In genomic region chr18:10162340-10162739, GRCh38 we compare ENCODE assay signal across 32 cellular contexts.
A peak's percentile ranks its signal among the peaks of the same experiment; 100 is the strongest.
DNase-seq lines count a peak whose midpoint lies in the region; ATAC-seq and TF ChIP-seq lines count a peak whose summit lies in the region.
"Had no signal": no experiment of that assay in that cellular context is flagged by ENCODE, and none has a peak within 500 bp of the region (broad histone marks: within the 10 kb centered on the region; RNA-seq: fewer than 3 reads in every experiment).

No MANE protein-coding gene starts in this region.

- H2AK5ac ChIP-seq in IMR-90 (ENCODE audit: low read depth, low read length) = no peak overlapping the region

- no peaks in the 10 kb centered on the region for H3K9me3 Mint-ChIP-seq in chondrocyte (ENCODE audit: low read depth)
- H3K9me3 Mint-ChIP-seq: CD4-positive, alpha-beta T cell; CD4-positive, CD25-positive, alpha-beta regulatory T cell; CD8-positive, alpha-beta T cell had no signal

- H3K4me1 ChIP-seq in IMR-90 (ENCODE audit: control insufficient read depth, insufficient read depth, low read length) (no peaks in the 10 kb centered on the region), adipocyte (ENCODE audit: control insufficient read depth, insufficient read depth, low read length) (no peaks in the 10 kb centered on the region)
- H3K4me1 ChIP-seq: A549, BE2C, Caco-2 had no signal

- TF ChIP-seq RAD21 in IMR-90 (IDR thresholded peaks at IDR 0.05; ENCODE audit: low read length) = no peak

- H3K27ac ChIP-seq in IMR-90 (ENCODE audit: insufficient read depth, low read length) = no peak overlapping the region
- H3K27ac ChIP-seq: 22Rv1; A549; BLaER1; BLaER1 treated with 17β-estradiol and CSF1 and Interleukin-3, amounts not matched to agents 10 nM and 100 nM; C4-2B had no signal

- no peaks in the 10 kb centered on the region for H3K36me3 Mint-ChIP-seq in chondrocyte (ENCODE audit: low read depth)
- H3K36me3 Mint-ChIP-seq: CD14-positive monocyte; CD4-positive, alpha-beta memory T cell; CD4-positive, CD25-positive, alpha-beta regulatory T cell; CD8-positive, alpha-beta memory T cell; CD8-positive, alpha-beta T cell had no signal

- POLR2A ChIA-PET in IMR-90 (lab: Charles Lee; ENCODE audit: unreplicated experiment) = interaction anchor here (0.7 kb wide), 1 partner anchor 319 kb away, joined by 3 read pairs; no protein-coding TSS in a partner anchor

- H4K8ac ChIP-seq in IMR-90 (ENCODE audit: low read depth in 2 of 2, low read length in 2 of 2) = no peak overlapping the region

- H3K4me3 ChIP-seq in IMR-90 (ENCODE audit: insufficient read depth, low read depth, low read length) = no peak overlapping the region
- no peak overlapping the region for H3K4me3 ChIP-seq in adipocyte (ENCODE audit: low read length)
- H3K4me3 ChIP-seq: A549; BLaER1; BLaER1 treated with 17β-estradiol and CSF1 and Interleukin-3, amounts not matched to agents 10 nM and 100 nM had no signal

- ATAC-seq in IMR-90 (ENCODE audit: low read depth) (peak; percentile 51; the same call in 1 of the 2 replicates), sciatic nerve (peak; percentile 57), GM18505 (IDR thresholded peaks at IDR 0.05; ENCODE audit: unreplicated experiment) (no peak)
- ATAC-seq: A549; CD8-positive, alpha-beta T cell had no signal

- H3K14ac ChIP-seq in IMR-90 (replicated peaks; ENCODE audit: low read depth, low read length) = no peak overlapping the region

- H3K23ac ChIP-seq in IMR-90 (ENCODE audit: low read depth, low read length) = no peak overlapping the region

- no peak overlapping the region for H2BK120ac ChIP-seq in IMR-90 (ENCODE audit: low read depth, low read length)

- H3K27ac Mint-ChIP-seq in chondrocyte (ENCODE audit: unreplicated experiment) = no peak overlapping the region
- H3K27ac Mint-ChIP-seq: B cell; CD14-positive monocyte; CD4-positive, alpha-beta memory T cell; CD4-positive, alpha-beta T cell; CD4-positive, CD25-positive, alpha-beta regulatory T cell; CD8-positive, alpha-beta memory T cell; CD8-positive, alpha-beta T cell had no signal

- no peak overlapping the region for H3K18ac ChIP-seq in IMR-90 (ENCODE audit: low read depth, low read length)

- H2BK15ac ChIP-seq in IMR-90 (ENCODE audit: low read depth, low read length) = no peak overlapping the region

- peaks cover 2% of the 10 kb centered on the region for H3K27me3 Mint-ChIP-seq in chondrocyte (ENCODE audit: low read depth)
- H3K27me3 Mint-ChIP-seq: CD4-positive, alpha-beta T cell had no signal

- TF ChIP-seq POLR2A in IMR-90 (IDR thresholded peaks at IDR 0.05; ENCODE audit: low read depth, low read length) (no peak), GM18505 (IDR thresholded peaks at IDR 0.05; ENCODE audit: borderline replicate concordance, extremely low read depth, insufficient read depth, insufficient read length) (no peak)

- DNase-seq in IMR-90 = no peak
- peak; percentile 7 for DNase-seq in adipocyte (ENCODE audit: low read depth)
- no peak for DNase-seq in sciatic nerve (ENCODE audit: low spot score)
- DNase-seq in chondrocyte (ENCODE audit: low spot score) = no peak
- no peak for DNase-seq in activated CD4-positive, alpha-beta T cell treated with anti-CD3 and anti-CD28 coated beads for 1 hour
- DNase-seq: 8988T; ACHN; AML-193; BE2C; C1 segment of cervical spinal cord; Caco-2; Calu3; CD4-positive, alpha-beta memory T cell; CD4-positive, alpha-beta T cell; CD4-positive, CD25-positive, alpha-beta regulatory T cell; CD8-positive, alpha-beta memory T cell; CD8-positive, alpha-beta T cell; COR-L47; DMS153; DMS53; DMS79; DMS79 treated with DMSO at 0.1 percent for 48 hours; DND-41; EL had no signal

- intact Hi-C loops in IMR-90 (cut with micrococcal nuclease) = no loop called here
- intact Hi-C loops in sciatic nerve (cut with DNase I) = no loop called here

- no peaks in the 10 kb centered on the region for H4K20me1 ChIP-seq in IMR-90 (ENCODE audit: insufficient read depth, low read length)
- H4K20me1 ChIP-seq: BLaER1; BLaER1 treated with 17β-estradiol and CSF1 and Interleukin-3, amounts not matched to agents 10 nM and 100 nM had no signal

- dilution Hi-C loops in IMR-90 (cut with HindIII; ENCODE audit: low sequenced_read_pairs, unreplicated experiment) = no loop called here

- H3K56ac ChIP-seq in IMR-90 (ENCODE audit: extremely low read depth, insufficient read depth, low read length) = no peak overlapping the region

- H3K27me3 ChIP-seq in IMR-90 (ENCODE audit: control insufficient read depth, insufficient read depth, low read length) = no peaks in the 10 kb centered on the region
- H3K27me3 ChIP-seq in adipocyte (replicated peaks; ENCODE audit: control insufficient read depth, insufficient read depth, low read length) = peaks cover 4% of the 10 kb centered on the region
- H3K27me3 ChIP-seq: BE2C; BLaER1; BLaER1 treated with 17β-estradiol and CSF1 and Interleukin-3, amounts not matched to agents 10 nM and 100 nM had no signal

- no TSS peak for BruUV-seq in IMR-90 (replicated peaks; lab: Mats Ljungman, UMichigan)

- TF ChIP-seq CTCF in IMR-90 (conservative IDR thresholded peaks at IDR 0.05; ENCODE audit: low read depth, low read length) (no peak), chondrocyte (IDR thresholded peaks at IDR 0.05) (no peak)

- H2BK20ac ChIP-seq in IMR-90 (ENCODE audit: low read depth, low read length) = no peak overlapping the region; the same call in 1 of the 2 replicates

- H4K91ac ChIP-seq in IMR-90 (ENCODE audit: insufficient read depth, low read depth, low read length) = no peak overlapping the region

- H3K4me3 Mint-ChIP-seq in chondrocyte (ENCODE audit: unreplicated experiment) = no peak overlapping the region
- H3K4me3 Mint-ChIP-seq: B cell; CD14-positive monocyte; CD4-positive, alpha-beta memory T cell; CD4-positive, alpha-beta T cell; CD4-positive, CD25-positive, alpha-beta regulatory T cell; CD8-positive, alpha-beta memory T cell; CD8-positive, alpha-beta T cell had no signal

- no peak overlapping the region for H3K4ac ChIP-seq in IMR-90 (ENCODE audit: low read depth, low read length)

- WGBS in IMR-90 (ENCODE audit: extremely low coverage in 2 of 2, insufficient read length in 1 of 2), 2 experiments = no CpG with 5 or more reads among the region's 4 CpGs

- peaks cover 17% of the 10 kb centered on the region for H3K4me1 Mint-ChIP-seq in chondrocyte (ENCODE audit: low read depth)
- H3K4me1 Mint-ChIP-seq: B cell; CD4-positive, alpha-beta memory T cell; CD4-positive, CD25-positive, alpha-beta regulatory T cell; CD8-positive, alpha-beta memory T cell had no signal

- in situ Hi-C loops in IMR-90 (cut with MboI; ENCODE audit: low sequenced_read_pairs) = no loop called here

- no peaks in the 10 kb centered on the region for H3K79me1 ChIP-seq in IMR-90 (ENCODE audit: low read depth in 1 of 2, low read length in 2 of 2)

- H3K9ac ChIP-seq in IMR-90 (ENCODE audit: low read depth, low read length) (no peak overlapping the region), adipocyte (ENCODE audit: low read length) (no peak overlapping the region)
- H3K9ac ChIP-seq: BLaER1; BLaER1 treated with 17β-estradiol and CSF1 and Interleukin-3, amounts not matched to agents 10 nM and 100 nM had no signal

- H3K9me3 ChIP-seq in IMR-90 (ENCODE audit: control insufficient read depth, insufficient read depth, low read length) (no peaks in the 10 kb centered on the region), adipocyte (ENCODE audit: control insufficient read depth, low read length) (no peaks in the 10 kb centered on the region)
- H3K9me3 ChIP-seq: A549, BE2C, BLaER1, Caco-2 had no signal

- H3K9me1 ChIP-seq in IMR-90 (ENCODE audit: insufficient read depth, low read length) = no peaks in the 10 kb centered on the region

- H3K36me3 ChIP-seq in IMR-90 (ENCODE audit: control insufficient read depth, insufficient read depth, low read length) = no peaks in the 10 kb centered on the region
- H3K36me3 ChIP-seq in adipocyte (ENCODE audit: control insufficient read depth, insufficient read depth, low read length, severe bottlenecking) = no peaks in the 10 kb centered on the region
- H3K36me3 ChIP-seq: BE2C; BLaER1; BLaER1 treated with 17β-estradiol and CSF1 and Interleukin-3, amounts not matched to agents 10 nM and 100 nM had no signal

- no peak overlapping the region for H3K4me2 ChIP-seq in IMR-90 (ENCODE audit: low read depth, low read length)
- H3K4me2 ChIP-seq: A549; BLaER1; BLaER1 treated with 17β-estradiol and CSF1 and Interleukin-3, amounts not matched to agents 10 nM and 100 nM had no signal

- no peak overlapping the region for H2AK9ac ChIP-seq in IMR-90 (replicated peaks; ENCODE audit: low read depth, low read length, poor library complexity)

- H2BK5ac ChIP-seq in IMR-90 (ENCODE audit: low read depth, low read length, poor library complexity, severe bottlenecking) = no peak overlapping the region

- no peak overlapping the region for H4K5ac ChIP-seq in IMR-90 (ENCODE audit: low read depth, low read length)

- H2AFZ ChIP-seq in IMR-90 (replicated peaks; ENCODE audit: low read length, poor library complexity) = no peak overlapping the region

- CTCF ChIA-PET in IMR-90 (lab: Yijun Ruan, JAX) = interaction anchor here (0.5 to 0.6 kb wide), 2 partner anchors 9 to 239 kb away, joined by 3 to 6 read pairs; no protein-coding TSS in a partner anchor

TF ChIP-seq in IMR-90, 13 proteins besides CTCF, POLR2A, EP300 and RAD21:
- no peak for TF ChIP-seq SMC3 (IDR thresholded peaks at IDR 0.05; ENCODE audit: low read depth, low read length)
- TF ChIP-seq RFX5 (IDR thresholded peaks at IDR 0.05; ENCODE audit: low read depth, low read length) = no peak
- TF ChIP-seq NFE2L2 (IDR thresholded peaks at IDR 0.05; ENCODE audit: low read depth, low read length) = no peak
